Comparison of ENCODE assay signal across 9 cellular contexts in the genomic region with DNA sequence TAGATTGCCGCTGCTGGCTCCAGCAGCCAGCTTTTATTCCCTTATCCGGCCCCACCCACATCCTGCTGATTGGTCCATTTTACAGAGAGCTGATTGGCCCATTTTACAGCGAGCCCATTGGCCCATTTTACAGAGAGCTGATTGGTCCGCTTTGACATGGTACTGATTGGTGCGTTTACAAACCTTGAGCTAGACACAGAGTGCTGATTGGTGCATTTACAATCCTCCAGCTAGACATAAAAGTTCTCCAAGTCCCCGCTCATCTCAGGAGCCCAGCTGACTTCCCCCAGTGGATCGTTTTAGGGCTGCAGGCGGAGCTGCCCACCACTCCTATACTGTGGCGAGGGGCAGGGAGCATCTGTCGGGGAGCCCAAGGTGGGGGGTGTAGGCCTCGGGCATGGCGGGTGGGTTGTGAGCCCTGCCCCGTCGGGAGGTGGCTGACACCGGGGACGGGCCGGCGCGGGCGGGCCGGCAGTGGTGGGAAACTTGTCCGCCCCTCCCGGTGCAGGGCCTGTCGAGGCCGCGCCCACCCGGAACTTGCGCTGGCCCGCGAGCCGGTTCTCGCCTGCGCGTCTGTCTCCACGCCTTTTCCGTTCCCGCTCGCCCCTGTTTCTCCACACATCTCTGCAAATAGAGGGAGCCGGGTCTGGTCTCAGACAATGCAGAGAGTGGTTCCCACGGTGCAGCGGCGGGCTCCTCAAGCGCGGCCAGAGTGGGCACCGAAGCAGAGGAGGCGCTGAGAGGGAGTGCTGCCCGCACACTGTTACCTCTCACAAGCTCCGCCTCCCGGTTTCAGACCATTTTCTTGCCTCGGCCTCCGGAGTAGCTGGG.
DNase-seq lines count a peak whose midpoint lies in the region; ATAC-seq and TF ChIP-seq lines count a peak whose summit lies in the region.
"Had no signal": no experiment of that assay in that cellular context is flagged by ENCODE, and none has a peak within 500 bp of the region (broad histone marks: within the 10 kb centered on the region; RNA-seq: fewer than 3 reads in every experiment).

No MANE protein-coding gene starts in this region.

- TF ChIP-seq CTCF in cardiac fibroblast (IDR thresholded peaks at IDR 0.05; ENCODE audit: low read depth, low read length) (no peak), stomach (IDR thresholded peaks at IDR 0.05) (no peak)

- H3K4me3 ChIP-seq in cardiac fibroblast (replicated peaks in 1 of 2; ENCODE audit: low read depth in 2 of 2, low read length in 2 of 2) (peak overlapping the region; percentile 21 to 32), mesenchymal stem cell (ENCODE audit: insufficient read depth in 1 of 2, low read depth in 1 of 2, low read length in 2 of 2) (peak overlapping the region; percentile 36 to 62), stomach (peak overlapping the region; percentile 44 to 57 (median 50))

- H3K36me3 Mint-ChIP-seq in T-helper 1 cell treated with Interleukin-12 subunit alpha and Interleukin-12 subunit beta and Interleukin-4 antibody, amounts not matched to agents 30 μg/mL and 1 μg/mL, for 36 hours (ENCODE audit: low read depth): no peaks in the 10 kb centered on the region

- H2AFZ ChIP-seq in mesenchymal stem cell (ENCODE audit: low read depth, low read length): no peak overlapping the region

- peak overlapping the region; percentile 15 for H4K91ac ChIP-seq in mesenchymal stem cell (ENCODE audit: low read length)

- no peak overlapping the region for H3K23ac ChIP-seq in mesenchymal stem cell (ENCODE audit: low read length in 2 of 2)

- no peak for ATAC-seq in HG03025 (IDR thresholded peaks at IDR 0.05; ENCODE audit: low FRiP score, unreplicated experiment)

- no peak overlapping the region for H2BK5ac ChIP-seq in mesenchymal stem cell (ENCODE audit: low read depth, low read length, poor library complexity, severe bottlenecking)

- H4K8ac ChIP-seq in mesenchymal stem cell (ENCODE audit: low read length): no peak overlapping the region

- peaks cover 3% of the 10 kb centered on the region for H3K9me3 Mint-ChIP-seq in T-helper 1 cell treated with Interleukin-12 subunit alpha and Interleukin-12 subunit beta and Interleukin-4 antibody, amounts not matched to agents 30 μg/mL and 1 μg/mL, for 36 hours

- H3K4me1 Mint-ChIP-seq in T-helper 1 cell treated with Interleukin-12 subunit alpha and Interleukin-12 subunit beta and Interleukin-4 antibody, amounts not matched to agents 30 μg/mL and 1 μg/mL, for 36 hours (ENCODE audit: low read depth): peaks cover 8% of the 10 kb centered on the region

- WGBS in mesenchymal stem cell: 98% methylated on average over 48 of the region's 51 CpGs
- 12 to 54% (median 24%) methylated on average over 15 to 51 of the region's 51 CpGs for WGBS in stomach, 5 donors

- H3K27me3 Mint-ChIP-seq in T-helper 1 cell treated with Interleukin-12 subunit alpha and Interleukin-12 subunit beta and Interleukin-4 antibody, amounts not matched to agents 30 μg/mL and 1 μg/mL, for 36 hours (ENCODE audit: low read depth): peaks cover 31% of the 10 kb centered on the region

- peak overlapping the region; percentile 63 for H3K9ac ChIP-seq in mesenchymal stem cell (ENCODE audit: low read length)
- H3K9ac ChIP-seq: KMS-11 had no signal

- no peaks in the 10 kb centered on the region for H3K9me3 ChIP-seq in mesenchymal stem cell (ENCODE audit: control insufficient read depth, low read length)
- peaks cover 0 to 9% (median 0%) of the 10 kb centered on the region in 4 donors for H3K9me3 ChIP-seq in stomach

- H3K18ac ChIP-seq in mesenchymal stem cell (ENCODE audit: low read depth in 1 of 2, low read length in 2 of 2): peak overlapping the region; percentile 21 to 38

- intact Hi-C loops in stomach (cut with DNase I; ENCODE audit: low total_unique reads): no loop called here

- H3K36me3 ChIP-seq in mesenchymal stem cell (ENCODE audit: control insufficient read depth in 1 of 2, insufficient read depth in 2 of 2, low read depth in 1 of 2, low read length in 2 of 2) (peaks cover 0 to 6% of the 10 kb centered on the region in 2 experiments), stomach (no peaks in the 10 kb centered on the region)

- H3K4me1 ChIP-seq in mesenchymal stem cell (ENCODE audit: control insufficient read depth, insufficient read depth, low read depth, low read length) (peaks cover 13% of the 10 kb centered on the region), stomach (peaks cover 0 to 8% (median 4%) of the 10 kb centered on the region in 4 donors)

- H3K27ac ChIP-seq in mesenchymal stem cell (ENCODE audit: low read length, poor library complexity, severe bottlenecking) (no peak overlapping the region), stomach (peak overlapping the region in 2 of 5 donors; percentile 3 to 32)
- H3K27ac ChIP-seq: KMS-11 had no signal

- H2AK5ac ChIP-seq in mesenchymal stem cell (ENCODE audit: low read length, severe bottlenecking): peak overlapping the region; percentile 73

- H3K27me3 ChIP-seq in mesenchymal stem cell (ENCODE audit: control insufficient read depth in 1 of 2, insufficient read depth in 1 of 2, low read length in 2 of 2) (no peaks in the 10 kb centered on the region), stomach (peaks cover 0 to 7% (median 6%) of the 10 kb centered on the region in 3 donors)

- H3K14ac ChIP-seq in mesenchymal stem cell (ENCODE audit: low read length in 2 of 2): no peak overlapping the region

- peak overlapping the region; percentile 67 for H2BK15ac ChIP-seq in mesenchymal stem cell (ENCODE audit: low read depth, poor library complexity, severe bottlenecking)

- H2BK120ac ChIP-seq in mesenchymal stem cell (ENCODE audit: low read depth, low read length): no peak overlapping the region

- DNase-seq in cardiac fibroblast (ENCODE audit: low read depth in 2 of 2) (peak; percentile 23 to 45), mesenchymal stem cell (no peak), stomach (no peak), NCI-H2196 (lab: John Stamatoyannopoulos, UW; ENCODE audit: unreplicated experiment) (no peak), NCI-H345 (lab: John Stamatoyannopoulos, UW) (no peak), NCI-H1417 (lab: John Stamatoyannopoulos, UW) (no peak)

- H3K4me3 Mint-ChIP-seq in T-helper 1 cell treated with Interleukin-12 subunit alpha and Interleukin-12 subunit beta and Interleukin-4 antibody, amounts not matched to agents 30 μg/mL and 1 μg/mL, for 36 hours: peak overlapping the region; percentile 36

- peak overlapping the region; percentile 33 for H3K27ac Mint-ChIP-seq in T-helper 1 cell treated with Interleukin-12 subunit alpha and Interleukin-12 subunit beta and Interleukin-4 antibody, amounts not matched to agents 30 μg/mL and 1 μg/mL, for 36 hours

- no peak overlapping the region for H3K4me2 ChIP-seq in mesenchymal stem cell (ENCODE audit: low read length, poor library complexity, severe bottlenecking)
- H3K4me2 ChIP-seq: KMS-11 had no signal

- H2BK12ac ChIP-seq in mesenchymal stem cell (ENCODE audit: low read length in 2 of 2): peak overlapping the region in 1 of 2 experiments; percentile 76

- H3K79me1 ChIP-seq in mesenchymal stem cell (replicated peaks; ENCODE audit: low read length, poor library complexity, severe bottlenecking): no peaks in the 10 kb centered on the region

- no peak for TF ChIP-seq EP300 in stomach (IDR thresholded peaks at IDR 0.05)

- H3K4ac ChIP-seq in mesenchymal stem cell (ENCODE audit: low read depth in 1 of 2, low read length in 2 of 2): no peak overlapping the region

- no peak for TF ChIP-seq POLR2A in stomach (IDR thresholded peaks at IDR 0.05)

Comparison
In these comparisons a context has a peak if more than half of its experiments do, and no peak if none do; other contexts are left out.
1. DNase-seq: peak in cardiac fibroblast (2 of 2); none in mesenchymal stem cell (single experiment), stomach (single experiment), NCI-H2196 (single experiment), NCI-H345 (single experiment) and NCI-H1417 (0 of 3).
2. Peak in every context shown above with its lines, with median percentiles within 50 percentile points of each other: H3K4me3 ChIP-seq.